Comparison of ENCODE assay signal across 12 cellular contexts in genomic region chr10:21926949-21927348, GRCh38.
DNase-seq lines count a peak whose midpoint lies in the region; ATAC-seq and TF ChIP-seq lines count a peak whose summit lies in the region.
"Had no signal": no experiment of that assay in that cellular context is flagged by ENCODE, and none has a peak within 500 bp of the region (broad histone marks: within the 10 kb centered on the region; RNA-seq: fewer than 3 reads in every experiment).

No MANE protein-coding gene starts in this region.

- H2BK5ac ChIP-seq in mesendoderm (ENCODE audit: low read length): no peak overlapping the region

- no peak overlapping the region for H4K5ac ChIP-seq in mesendoderm (ENCODE audit: low read length)

- H3K36me3 Mint-ChIP-seq in T-helper 17 cell (ENCODE audit: low read depth): no peaks in the 10 kb centered on the region

- peaks cover 35% of the 10 kb centered on the region for H3K4me1 ChIP-seq in mammary epithelial cell (ENCODE audit: insufficient read depth, low read length)
- H3K4me1 ChIP-seq in mesendoderm (ENCODE audit: control insufficient read depth, low read depth, low read length): no peaks in the 10 kb centered on the region

- intact Hi-C loops in mammary epithelial cell (cut with micrococcal nuclease): no loop called here

- 0% methylated on average over 2 of the region's 2 CpGs for WGBS in mammary epithelial cell (ENCODE audit: low coverage, missing lambda C conversion rate)
- WGBS in mesendoderm (ENCODE audit: extremely low coverage, insufficient coverage, low lambda C conversion rate): no CpG with 5 or more reads among the region's 2 CpGs

- H4K8ac ChIP-seq in mesendoderm (ENCODE audit: low read depth, low read length): no peak overlapping the region

- no peak overlapping the region for H3K4ac ChIP-seq in mesendoderm (ENCODE audit: low read depth, low read length)

- H3K27ac ChIP-seq in mammary epithelial cell (ENCODE audit: insufficient read depth, low read depth, low read length) (peak overlapping the region; percentile 88), mesendoderm (ENCODE audit: low read depth, low read length) (no peak overlapping the region)

- no peaks in the 10 kb centered on the region for H3K36me3 ChIP-seq in BJ (ENCODE audit: control insufficient read depth, insufficient read depth, low read length)
- no peaks in the 10 kb centered on the region for H3K36me3 ChIP-seq in mammary epithelial cell (ENCODE audit: insufficient read depth, low read length)
- H3K36me3 ChIP-seq in mesendoderm (ENCODE audit: control insufficient read depth, insufficient read depth, low read length): no peaks in the 10 kb centered on the region

- no peak for TF ChIP-seq CTCF in BJ (IDR thresholded peaks at IDR 0.05; ENCODE audit: insufficient read depth, low read depth, low read length)
- TF ChIP-seq CTCF in mammary epithelial cell (conservative IDR thresholded peaks at IDR 0.05 in 1 of 2, IDR thresholded peaks at IDR 0.05 in 1 of 2; ENCODE audit: extremely low read depth in 1 of 2, insufficient read depth in 1 of 2, low read depth in 1 of 2, low read length in 2 of 2): no peak

- CTCF ChIA-PET in BJ (lab: Yijun Ruan, JAX) (interaction anchor here (0.6 kb wide), 2 partner anchors 68 to 366 kb away, joined by 3 to 4 read pairs; no protein-coding TSS in a partner anchor), mammary epithelial cell (lab: Charles Lee; ENCODE audit: low non-redundant PET) (no interaction called here)

- peak; percentile 76 for DNase-seq in BJ (ENCODE audit: low read depth)
- peak; percentile 39 for DNase-seq in HuH-7 (ENCODE audit: low spot score)
- peak; percentile 91 for DNase-seq in mammary epithelial cell
- DNase-seq in mesendoderm: peak; percentile 67
- DNase-seq in COR-L47 (lab: John Stamatoyannopoulos, UW): no peak
- DNase-seq in T-helper 17 cell: no peak
- DNase-seq in stimulated activated CD4-positive, alpha-beta T cell treated with anti-CD3 and anti-CD28 coated beads, Interleukin-2, amount 100 ng/mL, for 24 hours: no peak
- DNase-seq: activated CD4-positive, alpha-beta T cell treated with anti-CD3 and anti-CD28 coated beads, Interleukin-2, amount 50 U/mL, for 4 hours; left colon; stimulated activated CD4-positive, alpha-beta T cell treated with anti-CD3 and anti-CD28 coated beads, Interleukin-4, amount 100 ng/mL, for 1 hour had no signal

- H3K4me2 ChIP-seq in mammary epithelial cell (ENCODE audit: insufficient read depth, low read depth, low read length) (peak overlapping the region; percentile 77), mesendoderm (ENCODE audit: low read length) (no peak overlapping the region)

- no peak overlapping the region for H3K18ac ChIP-seq in mesendoderm (ENCODE audit: low read length)

- no peak overlapping the region for H2AFZ ChIP-seq in mammary epithelial cell (ENCODE audit: low read depth, low read length)

- BruUV-seq in mammary epithelial cell (replicated peaks; lab: Mats Ljungman, UMichigan): no TSS peak

- H3K23ac ChIP-seq in mesendoderm (ENCODE audit: low read length): no peak overlapping the region

- no peaks in the 10 kb centered on the region for H3K79me1 ChIP-seq in mesendoderm (ENCODE audit: low read length)

- dilution Hi-C loops in mammary epithelial cell (cut with HindIII; ENCODE audit: low sequenced_read_pairs): no loop called here

- no peak overlapping the region for H3K56ac ChIP-seq in mesendoderm (ENCODE audit: low read length)

- POLR2A ChIA-PET in BJ (lab: Charles Lee): interaction anchor here (0.6 kb wide), 1 partner anchor 410 kb away, joined by 3 read pairs; no protein-coding TSS in a partner anchor

- H3K9ac ChIP-seq in mammary epithelial cell (ENCODE audit: insufficient read depth, low read length) (peak overlapping the region; percentile 28), mesendoderm (ENCODE audit: low read length) (no peak overlapping the region)

- no peak overlapping the region for H2AK5ac ChIP-seq in mesendoderm (ENCODE audit: low read length)

- no peaks in the 10 kb centered on the region for H3K27me3 Mint-ChIP-seq in T-helper 17 cell
- H3K27me3 Mint-ChIP-seq: central memory CD8-positive, alpha-beta T cell had no signal

- H3K4me1 Mint-ChIP-seq in T-helper 17 cell: peaks cover 5% of the 10 kb centered on the region

- H3K4me3 ChIP-seq in BJ (ENCODE audit: low read depth, low read length) (no peak overlapping the region), mammary epithelial cell (replicated peaks in 1 of 3; ENCODE audit: insufficient read depth in 1 of 3, low read depth in 2 of 3, low read length in 3 of 3) (peak overlapping the region in 1 of 3 experiments; percentile 25), mesendoderm (ENCODE audit: low read length) (no peak overlapping the region)

- H3K4me3 Mint-ChIP-seq in T-helper 17 cell: no peak overlapping the region
- H3K4me3 Mint-ChIP-seq: central memory CD8-positive, alpha-beta T cell had no signal

- in situ Hi-C loops in mammary epithelial cell (cut with MboI; ENCODE audit: low sequenced_read_pairs in 2 of 2): loop anchor here (25.0 kb wide), 1 partner anchor 640 kb away; no protein-coding TSS in a partner anchor

- ATAC-seq in HG03097 (IDR thresholded peaks at IDR 0.05; ENCODE audit: low FRiP score, unreplicated experiment) (no peak), T-helper 17 cell (no peak)
- ATAC-seq: left colon had no signal

- no peak overlapping the region for H3K27ac Mint-ChIP-seq in T-helper 17 cell

- H3K27me3 ChIP-seq in BJ (ENCODE audit: control insufficient read depth, insufficient read depth, low read length) (no peaks in the 10 kb centered on the region), mammary epithelial cell (ENCODE audit: insufficient read depth, low read length) (no peaks in the 10 kb centered on the region), mesendoderm (ENCODE audit: insufficient read depth, low read length, poor library complexity) (no peaks in the 10 kb centered on the region)

- no peaks in the 10 kb centered on the region for H4K20me1 ChIP-seq in mammary epithelial cell (ENCODE audit: insufficient read depth, low read length)

- H2BK120ac ChIP-seq in mesendoderm (ENCODE audit: low read depth, low read length): no peak overlapping the region

- H3K9me3 ChIP-seq in mammary epithelial cell (replicated peaks; ENCODE audit: insufficient read depth, low read length): no peaks in the 10 kb centered on the region
- H3K9me3 ChIP-seq in T-helper 17 cell (ENCODE audit: control insufficient read depth, low read length, poor library complexity, severe bottlenecking): no peaks in the 10 kb centered on the region

- H3K79me2 ChIP-seq in mammary epithelial cell (ENCODE audit: insufficient read depth, low read length): peaks cover 13% of the 10 kb centered on the region
- no peaks in the 10 kb centered on the region for H3K79me2 ChIP-seq in mesendoderm (ENCODE audit: control insufficient read depth, insufficient read depth, low read length)

- H2BK15ac ChIP-seq in mesendoderm (replicated peaks; ENCODE audit: low read depth): no peak overlapping the region

Comparison
In these comparisons a context has a peak if more than half of its experiments do, and no peak if none do; other contexts are left out.
1. DNase-seq: peak in BJ (single experiment), HuH-7 (single experiment), mammary epithelial cell (single experiment) and mesendoderm (single experiment); none in COR-L47 (single experiment), T-helper 17 cell (0 of 3) and stimulated activated CD4-positive, alpha-beta T cell treated with anti-CD3 and anti-CD28 coated beads, Interleukin-2, amount 100 ng/mL, for 24 hours (0 of 2).